ENCODE assay signal across 8 cellular contexts in the genomic region with DNA sequence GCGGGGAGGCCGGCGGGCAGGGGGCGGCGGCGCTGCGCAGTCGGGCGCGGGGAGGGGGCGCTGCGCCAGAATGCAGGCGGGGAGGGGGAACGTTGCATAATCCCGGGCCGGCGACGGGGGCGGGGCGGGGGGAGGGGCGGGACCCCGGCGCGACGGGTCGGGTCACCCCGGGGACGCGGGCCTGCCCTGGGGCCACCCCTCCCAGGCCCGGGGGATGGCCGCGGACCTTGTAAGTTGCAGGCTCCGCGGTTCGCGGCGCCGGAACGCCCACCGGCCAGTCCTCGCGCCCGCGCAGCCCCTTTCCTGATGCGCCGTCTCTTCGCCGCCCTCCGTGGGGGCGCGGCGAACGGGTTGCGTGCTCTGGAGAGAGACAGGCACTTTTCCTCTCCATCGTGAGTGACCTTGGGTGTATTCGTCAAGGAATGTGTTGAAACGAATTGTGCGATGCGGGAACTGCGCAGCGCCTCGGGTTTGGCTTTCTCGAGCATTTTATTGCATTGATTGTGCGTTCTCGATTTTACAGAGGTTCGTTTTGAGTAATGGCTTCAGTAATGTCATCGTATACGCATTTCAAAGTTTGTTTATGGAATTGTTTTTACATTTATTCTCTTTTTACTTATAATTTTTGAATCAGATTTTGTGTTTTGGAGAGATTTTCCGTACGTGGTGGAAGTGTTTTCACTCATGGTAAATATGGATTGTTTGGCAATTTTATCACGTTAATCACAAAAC. TPM values are rescaled to one million over a fixed set of nuclear protein-coding genes. Genes with fewer than 3 reads are reported as not detected.
A peak's percentile ranks its signal among the peaks of the same experiment; 100 is the strongest.
DNase-seq lines count a peak whose midpoint lies in the region; ATAC-seq lines count a peak whose summit lies in the region.

No MANE protein-coding gene starts in this region.

- intact Hi-C loops in Right ventricle myocardium inferior (cut with DNase I): loop anchor here (5.0 to 10.0 kb wide), 3 partner anchors 197 to 414 kb away; a partner anchor contains a TSS

- peak; percentile 6 for ATAC-seq in GM19468 (IDR thresholded peaks at IDR 0.05; ENCODE audit: extremely low read depth, unreplicated experiment)
- peak; percentile 34 to 45 for ATAC-seq in activated naive CD4-positive, alpha-beta T cell treated with anti-CD3 and anti-CD28 coated beads, Interleukin-2, amount 50 U/mL, for 72 hours
- peak; percentile 34 for ATAC-seq in Right ventricle myocardium inferior

- H3K9me3 Mint-ChIP-seq in activated naive CD4-positive, alpha-beta T cell treated with anti-CD3 and anti-CD28 coated beads, Interleukin-2, amount 50 U/mL, for 72 hours: no peaks in the 10 kb centered on the region

- peak; percentile 36 for DNase-seq in COR-L47 (lab: John Stamatoyannopoulos, UW)
- DNase-seq in HK-2 (ENCODE audit: unreplicated experiment): peak; percentile 70
- DNase-seq in RKO (ENCODE audit: low spot score): peak; percentile 74
- peak; percentile 44 to 70 for DNase-seq in activated naive CD4-positive, alpha-beta T cell treated with anti-CD3 and anti-CD28 coated beads, Interleukin-2, amount 50 U/mL, for 72 hours (ENCODE audit: low spot score in 2 of 2)
- peak; percentile 76 for DNase-seq in Right ventricle myocardium inferior (ENCODE audit: missing footprints)
- peak; percentile 40 for DNase-seq in occipital lobe (lab: John Stamatoyannopoulos, UW)
- DNase-seq in ureter (ENCODE audit: low spot score): peak; percentile 53

- H3K27ac Mint-ChIP-seq in activated naive CD4-positive, alpha-beta T cell treated with anti-CD3 and anti-CD28 coated beads, Interleukin-2, amount 50 U/mL, for 72 hours: peak overlapping the region; percentile 90 to 99

- peaks cover 5 to 14% of the 10 kb centered on the region in 2 donors for H3K36me3 Mint-ChIP-seq in activated naive CD4-positive, alpha-beta T cell treated with anti-CD3 and anti-CD28 coated beads, Interleukin-2, amount 50 U/mL, for 72 hours

RNA-seq across cellular contexts. Expression of a gene that starts 0.8 kb away (rescaled TPM):
- total RNA-seq in activated naive CD4-positive, alpha-beta T cell treated with anti-CD3 and anti-CD28 coated beads, Interleukin-2, amount 50 U/mL, for 72 hours: 10 to 100 TPM; 20.5 to 32.9 TPM
- total RNA-seq in Right ventricle myocardium inferior (48.8 TPM), occipital lobe (361 TPM), ureter (77.9 TPM)

Comparison
In these comparisons a context has a peak if more than half of its experiments do, and no peak if none do; other contexts are left out.
1. Peak in every context shown above with its lines: DNase-seq and ATAC-seq.